Comparison of ENCODE assay signal across 25 cellular contexts in the genomic region with DNA sequence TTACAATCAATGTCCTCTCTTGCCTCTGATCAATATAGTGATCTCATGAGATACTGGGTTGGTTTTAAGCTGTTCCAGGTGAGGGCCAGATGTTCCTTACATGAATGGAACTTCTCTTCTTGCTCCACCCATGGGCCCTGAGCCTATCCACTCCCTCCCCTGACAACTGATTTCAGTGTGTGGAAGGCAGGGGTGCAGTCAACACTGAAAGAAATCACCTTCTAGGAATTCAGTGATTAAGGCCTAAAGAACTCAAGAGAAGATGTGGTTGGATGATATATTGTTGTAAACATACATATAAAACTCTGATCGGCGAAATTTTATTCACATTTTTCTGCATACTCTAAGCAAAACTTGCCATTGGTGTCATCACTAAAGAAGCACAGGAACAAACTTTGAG. TPM values are rescaled to one million over a fixed set of nuclear protein-coding genes. Genes with fewer than 3 reads are reported as not detected.
DNase-seq lines count a peak whose midpoint lies in the region; ATAC-seq, FAIRE-seq and TF ChIP-seq lines count a peak whose summit lies in the region.
"Had no signal": no experiment of that assay in that cellular context is flagged by ENCODE, and none has a peak within 500 bp of the region (broad histone marks: within the 10 kb centered on the region; RNA-seq: fewer than 3 reads in every experiment).

No MANE protein-coding gene starts in this region.

- no peak overlapping the region for H3K4me2 ChIP-seq in A549
- H3K4me2 ChIP-seq: BLaER1 treated with 17β-estradiol and CSF1 and Interleukin-3, amounts not matched to agents 10 nM and 100 nM had no signal

- DNase-seq in A549 (ENCODE audit: low read depth in 1 of 2, low spot score in 1 of 2): no peak
- peak; percentile 71 for DNase-seq in HCEC 1CT
- DNase-seq in RPMI7951 (ENCODE audit: low read depth): peak; percentile 13
- DNase-seq in fibroblast of villous mesenchyme (ENCODE audit: low read depth): peak; percentile 43
- no peak for DNase-seq in stimulated activated CD4-positive, alpha-beta T cell treated with anti-CD3 and anti-CD28 coated beads, Interleukin-2, amount 100 ng/mL, for 48 hours
- no peak for DNase-seq in thyroid gland
- no peak for DNase-seq in cardiac septum (ENCODE audit: low spot score)
- DNase-seq: activated CD4-positive, CD25-positive, alpha-beta regulatory T cell treated with anti-CD3 and anti-CD28 coated beads, Interleukin-2, amount 50 U/mL, for 72 hours; activated CD8-positive, alpha-beta T cell treated with anti-CD3 and anti-CD28 coated beads, Interleukin-2, amount 10 ng/mL, durations not matched to agents 7 days and 5 days; activated gamma-delta T cell; Caco-2; cortex of kidney; DND-41; glutamatergic neuron; Karpas-422; left cardiac atrium; NCI-H1694 treated with DMSO at 0.1 percent for 48 hours; NCI-H526 had no signal

- TF ChIP-seq RAD21 in A549 (conservative IDR thresholded peaks at IDR 0.05 in 1 of 2, IDR thresholded peaks at IDR 0.05 in 1 of 2): no peak

- TF ChIP-seq EP300 in A549 (IDR thresholded peaks at IDR 0.05): no peak

- no peaks in the 10 kb centered on the region for H3K36me3 ChIP-seq in thyroid gland
- H3K36me3 ChIP-seq: BLaER1 treated with 17β-estradiol and CSF1 and Interleukin-3, amounts not matched to agents 10 nM and 100 nM had no signal

- POLR2A ChIA-PET in A549 (lab: Yijun Ruan, JAX): no interaction called here

- H3K4me1 ChIP-seq in A549 (no peaks in the 10 kb centered on the region), thyroid gland (no peaks in the 10 kb centered on the region)
- H3K4me1 ChIP-seq: tibial nerve had no signal

- CTCF ChIA-PET in A549 (lab: Yijun Ruan, JAX): interaction anchor here (1.5 to 9.0 kb wide), 2 partner anchors 26 to 75 kb away, joined by 5 to 68 read pairs; no protein-coding TSS in a partner anchor

- no peak overlapping the region for H3K4me3 ChIP-seq in A549
- H3K4me3 ChIP-seq in fibroblast of villous mesenchyme (ENCODE audit: low read depth, low read length): no peak overlapping the region
- H3K4me3 ChIP-seq in thyroid gland (replicated peaks in 1 of 3): no peak overlapping the region
- H3K4me3 ChIP-seq: BLaER1 treated with 17β-estradiol and CSF1 and Interleukin-3, amounts not matched to agents 10 nM and 100 nM; tibial nerve had no signal

- peak; percentile 28 for FAIRE-seq in A549 (lab: Jason Lieb, UNC)
- FAIRE-seq: A204.1, GM19239 had no signal

- TF ChIP-seq CTCF in A549 (IDR thresholded peaks at IDR 0.05) (no peak), fibroblast of villous mesenchyme (IDR thresholded peaks at IDR 0.05; ENCODE audit: insufficient read depth, low read depth, low read length) (no peak), thyroid gland (IDR thresholded peaks at IDR 0.05) (no peak)

- H3K27me3 ChIP-seq in thyroid gland: no peaks in the 10 kb centered on the region
- H3K27me3 ChIP-seq: BLaER1 treated with 17β-estradiol and CSF1 and Interleukin-3, amounts not matched to agents 10 nM and 100 nM; tibial nerve had no signal

- H3K27ac ChIP-seq in A549 (no peak overlapping the region), thyroid gland (no peak overlapping the region)
- H3K27ac ChIP-seq: BLaER1 treated with 17β-estradiol and CSF1 and Interleukin-3, amounts not matched to agents 10 nM and 100 nM; tibial nerve had no signal

- H3K9me3 ChIP-seq in A549 (peaks cover 2% of the 10 kb centered on the region; the same call in 1 of the 3 replicates), thyroid gland (no peaks in the 10 kb centered on the region)
- H3K9me3 ChIP-seq: BLaER1 treated with 17β-estradiol and CSF1 and Interleukin-3, amounts not matched to agents 10 nM and 100 nM; Caco-2; tibial nerve had no signal

- TF ChIP-seq POLR2A in A549 (IDR thresholded peaks at IDR 0.05; ENCODE audit: low read length) (no peak), thyroid gland (IDR thresholded peaks at IDR 0.05) (no peak)

- intact Hi-C loops in thyroid gland (cut with DNase I) (no loop called here), cardiac septum (cut with DNase I) (no loop called here)

- ATAC-seq in A549: no peak
- ATAC-seq in HG02678 (IDR thresholded peaks at IDR 0.05; ENCODE audit: unreplicated experiment): no peak
- ATAC-seq: activated CD8-positive, alpha-beta T cell treated with anti-CD3 and anti-CD28 coated beads, Interleukin-2, amount 10 ng/mL, durations not matched to agents 7 days and 5 days; left cardiac atrium; Panc1; sciatic nerve had no signal

- 62% methylated on average over 2 of the region's 2 CpGs for WGBS in A549 (ENCODE audit: missing lambda C conversion rate)
- WGBS in thyroid gland, 2 donors: 93 to 94% methylated on average over 2 of the region's 2 CpGs

TF ChIP-seq in A549, 52 proteins besides CTCF, POLR2A, EP300 and RAD21:
- TF ChIP-seq CBX2 (IDR thresholded peaks at IDR 0.05; ENCODE audit: borderline replicate concordance, low read depth): no peak
- TF ChIP-seq EHF (CRISPR knock-in tag; IDR thresholded peaks at IDR 0.05): no peak
- TF ChIP-seq, protein P1, sequence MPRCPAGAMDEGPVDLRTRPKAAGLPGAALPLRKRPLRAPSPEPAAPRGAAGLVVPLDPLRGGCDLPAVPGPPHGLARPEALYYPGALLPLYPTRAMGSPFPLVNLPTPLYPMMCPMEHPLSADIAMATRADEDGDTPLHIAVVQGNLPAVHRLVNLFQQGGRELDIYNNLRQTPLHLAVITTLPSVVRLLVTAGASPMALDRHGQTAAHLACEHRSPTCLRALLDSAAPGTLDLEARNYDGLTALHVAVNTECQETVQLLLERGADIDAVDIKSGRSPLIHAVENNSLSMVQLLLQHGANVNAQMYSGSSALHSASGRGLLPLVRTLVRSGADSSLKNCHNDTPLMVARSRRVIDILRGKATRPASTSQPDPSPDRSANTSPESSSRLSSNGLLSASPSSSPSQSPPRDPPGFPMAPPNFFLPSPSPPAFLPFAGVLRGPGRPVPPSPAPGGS (IDR thresholded peaks at IDR 0.05): no peak
- TF ChIP-seq, protein P2, sequence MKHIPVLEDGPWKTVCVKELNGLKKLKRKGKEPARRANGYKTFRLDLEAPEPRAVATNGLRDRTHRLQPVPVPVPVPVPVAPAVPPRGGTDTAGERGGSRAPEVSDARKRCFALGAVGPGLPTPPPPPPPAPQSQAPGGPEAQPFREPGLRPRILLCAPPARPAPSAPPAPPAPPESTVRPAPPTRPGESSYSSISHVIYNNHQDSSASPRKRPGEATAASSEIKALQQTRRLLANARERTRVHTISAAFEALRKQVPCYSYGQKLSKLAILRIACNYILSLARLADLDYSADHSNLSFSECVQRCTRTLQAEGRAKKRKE (CRISPR knock-in tag; IDR thresholded peaks at IDR 0.05; ENCODE audit: low read depth): no peak
- no peak for TF ChIP-seq MAFK (IDR thresholded peaks at IDR 0.05; ENCODE audit: partially characterized antibody)
- TF ChIP-seq, protein P3, sequence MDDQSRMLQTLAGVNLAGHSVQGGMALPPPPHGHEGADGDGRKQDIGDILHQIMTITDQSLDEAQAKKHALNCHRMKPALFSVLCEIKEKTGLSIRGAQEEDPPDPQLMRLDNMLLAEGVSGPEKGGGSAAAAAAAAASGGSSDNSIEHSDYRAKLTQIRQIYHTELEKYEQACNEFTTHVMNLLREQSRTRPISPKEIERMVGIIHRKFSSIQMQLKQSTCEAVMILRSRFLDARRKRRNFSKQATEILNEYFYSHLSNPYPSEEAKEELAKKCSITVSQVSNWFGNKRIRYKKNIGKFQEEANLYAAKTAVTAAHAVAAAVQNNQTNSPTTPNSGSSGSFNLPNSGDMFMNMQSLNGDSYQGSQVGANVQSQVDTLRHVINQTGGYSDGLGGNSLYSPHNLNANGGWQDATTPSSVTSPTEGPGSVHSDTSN (IDR thresholded peaks at IDR 0.05): no peak
TF ChIP-seq in A549: peak in this region for 0.

RNA-seq across cellular contexts. Expression of a gene that starts 6.7 kb away (rescaled TPM):
- polyA plus RNA-seq in A549 (2011; rRNA removed): 68.3 and 71.2 TPM in 2 replicates
- 38.4 and 41.0 TPM in 2 replicates for polyA plus RNA-seq in A549 (2012; cell fraction: cytosol; rRNA removed)
- 31.9 and 43.3 TPM in 2 replicates for polyA plus RNA-seq in A549 (2012; cell fraction: nucleus; rRNA removed)
- polyA plus RNA-seq in A549 (2017; fragmentation: RNase III; extraction: RNeasy Plus Mini Kit Qiagen cat#74134 plus additional on column Dnase treatment): 36.9 to 39.2 TPM (median 37.6 TPM) in 3 replicates
- polyA minus RNA-seq in A549 (2011; rRNA and poly(A)+ RNA removed): 85.9 and 103 TPM in 2 replicates
- 27.0 and 29.3 TPM in 2 replicates for total RNA-seq in RPMI7951 (2014; rRNA removed; shearing (Covaris generic))
- total RNA-seq in fibroblast of villous mesenchyme: 55.7 and 65.6 TPM in 2 replicates
- total RNA-seq in thyroid gland: 10 to 100 TPM; 45.9 to 88.3 (median 51.6) TPM
- total RNA-seq in cardiac septum: 45.9 TPM

Comparison
In these comparisons a context has a peak if more than half of its experiments do, and no peak if none do; other contexts are left out.
1. DNase-seq: peak in HCEC 1CT (single experiment), RPMI7951 (single experiment) and fibroblast of villous mesenchyme (single experiment); none in A549 (0 of 2), stimulated activated CD4-positive, alpha-beta T cell treated with anti-CD3 and anti-CD28 coated beads, Interleukin-2, amount 100 ng/mL, for 48 hours (0 of 2), thyroid gland (0 of 2) and cardiac septum (single experiment).